ENCODE assay signal across 1 cellular context in genomic region chr19:1843646-1844394, GRCh38.
TF ChIP-seq lines count a peak whose summit lies in the region.

No MANE protein-coding gene starts in this region.

TF ChIP-seq in GM12878, 131 proteins besides CTCF, POLR2A, EP300 and RAD21:
- TF ChIP-seq ZNF217 (IDR thresholded peaks at IDR 0.05) (no peak), POLR2AphosphoS5 (IDR thresholded peaks at IDR 0.05; ENCODE audit: low read length) (peak; percentile 49; the same call in 1 of the 2 replicates), MAX (IDR thresholded peaks at IDR 0.05; ENCODE audit: low read depth, low read length) (no peak)
